Comparison of ENCODE assay signal across 8 cellular contexts in the genomic region with DNA sequence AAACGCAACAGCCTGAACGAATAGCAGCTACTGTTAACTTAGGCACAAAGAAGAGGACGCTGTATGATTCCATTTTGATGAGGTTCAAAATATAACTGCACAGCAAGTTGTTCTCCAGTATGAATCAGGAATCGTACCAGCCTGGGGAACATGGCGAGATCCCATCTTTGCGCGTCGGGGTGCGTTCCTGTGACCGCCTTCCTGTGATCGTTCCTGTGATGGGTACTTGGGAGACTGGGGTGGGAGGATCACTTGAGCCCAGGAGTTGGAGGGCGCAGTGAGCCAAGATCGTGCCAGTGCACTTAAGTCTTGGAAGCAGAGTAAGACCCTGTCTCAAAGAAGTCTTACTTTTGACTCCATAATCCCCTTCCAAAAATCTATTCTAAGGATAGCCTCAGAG. TPM values are rescaled to one million over a fixed set of nuclear protein-coding genes. Genes with fewer than 3 reads are reported as not detected.
DNase-seq lines count a peak whose midpoint lies in the region; ATAC-seq, FAIRE-seq and TF ChIP-seq lines count a peak whose summit lies in the region.

No MANE protein-coding gene starts in this region.

- H3K27ac ChIP-seq in kidney (ENCODE audit: low read depth in 2 of 2, low read length in 2 of 2), result no peak overlapping the region
- H3K27ac ChIP-seq in stomach smooth muscle (ENCODE audit: low read length), result peak overlapping the region; percentile 92

- no peaks in the 10 kb centered on the region for H3K9me3 Mint-ChIP-seq in activated naive CD4-positive, alpha-beta T cell treated with anti-CD3 and anti-CD28 coated beads, Interleukin-2, amount 10 ng/mL, durations not matched to agents 7 days and 5 days
- H3K9me3 Mint-ChIP-seq in activated CD8-positive, alpha-beta T cell treated with anti-CD3 and anti-CD28 coated beads, Interleukin-2, amount 10 ng/mL, durations not matched to agents 7 days and 5 days (ENCODE audit: insufficient read depth), result no peaks in the 10 kb centered on the region

- no peak for DNase-seq in activated naive CD4-positive, alpha-beta T cell treated with anti-CD3 and anti-CD28 coated beads, Interleukin-2, amount 10 ng/mL, durations not matched to agents 7 days and 5 days
- DNase-seq in activated naive CD4-positive, alpha-beta T cell treated with Interleukin-2 at 50 U/mL for 16 hours, result no peak
- no peak for DNase-seq in activated CD8-positive, alpha-beta T cell treated with anti-CD3 and anti-CD28 coated beads, Interleukin-2, amount 10 ng/mL, durations not matched to agents 7 days and 5 days
- DNase-seq in kidney (no peak), NCI-H1436 (lab: John Stamatoyannopoulos, UW) (no peak), activated gamma-delta T cell (lab: John Stamatoyannopoulos, UW) (no peak)

- no peak for ATAC-seq in activated CD8-positive, alpha-beta T cell treated with anti-CD3 and anti-CD28 coated beads, Interleukin-2, amount 10 ng/mL, durations not matched to agents 7 days and 5 days
- ATAC-seq in HG03135 (IDR thresholded peaks at IDR 0.05; ENCODE audit: unreplicated experiment), result no peak

- H3K27me3 ChIP-seq in stomach smooth muscle (ENCODE audit: control insufficient read depth in 1 of 2, insufficient read depth in 2 of 2, low read length in 2 of 2), result no peaks in the 10 kb centered on the region

- peaks cover 37% of the 10 kb centered on the region for H3K4me1 Mint-ChIP-seq in activated naive CD4-positive, alpha-beta T cell treated with anti-CD3 and anti-CD28 coated beads, Interleukin-2, amount 10 ng/mL, durations not matched to agents 7 days and 5 days
- H3K4me1 Mint-ChIP-seq in activated CD8-positive, alpha-beta T cell treated with anti-CD3 and anti-CD28 coated beads, Interleukin-2, amount 10 ng/mL, durations not matched to agents 7 days and 5 days (ENCODE audit: low read depth), result peaks cover 41% of the 10 kb centered on the region

- peak overlapping the region in 1 of 2 donors; percentile 89 for H3K9ac ChIP-seq in kidney (ENCODE audit: low read length in 2 of 2)
- peak overlapping the region in 1 of 2 donors; percentile 95 for H3K9ac ChIP-seq in stomach smooth muscle (ENCODE audit: low read length in 2 of 2)

- H3K9me3 ChIP-seq in kidney (ENCODE audit: control insufficient read depth in 1 of 2, low read length in 2 of 2) (no peaks in the 10 kb centered on the region), stomach smooth muscle (ENCODE audit: control insufficient read depth in 2 of 2, low read length in 2 of 2) (no peaks in the 10 kb centered on the region)

- H3K4me1 ChIP-seq in kidney (ENCODE audit: control insufficient read depth in 1 of 2, insufficient read depth in 1 of 2, low read depth in 1 of 2, low read length in 2 of 2) (peaks cover 0 to 4% of the 10 kb centered on the region in 2 donors), stomach smooth muscle (ENCODE audit: control insufficient read depth, insufficient read depth, low read length) (no peaks in the 10 kb centered on the region)

- POLR2A ChIA-PET in activated CD8-positive, alpha-beta T cell treated with anti-CD3 and anti-CD28 coated beads, Interleukin-2, amount 10 ng/mL, durations not matched to agents 7 days and 5 days (lab: Charles Lee), result interaction anchor here (0.5 to 2.6 kb wide), 12 partner anchors 10 to 401 kb away, joined by 3 to 21 read pairs (median 4); no protein-coding TSS in a partner anchor

- FAIRE-seq in kidney (lab: Jason Lieb, UNC), result no peak

- peak overlapping the region; percentile 84 for H3K4me3 Mint-ChIP-seq in activated naive CD4-positive, alpha-beta T cell treated with anti-CD3 and anti-CD28 coated beads, Interleukin-2, amount 10 ng/mL, durations not matched to agents 7 days and 5 days
- H3K4me3 Mint-ChIP-seq in activated CD8-positive, alpha-beta T cell treated with anti-CD3 and anti-CD28 coated beads, Interleukin-2, amount 10 ng/mL, durations not matched to agents 7 days and 5 days, result peak overlapping the region; percentile 91

- TF ChIP-seq CTCF in kidney (IDR thresholded peaks at IDR 0.05; ENCODE audit: borderline replicate concordance, extremely low read depth, insufficient read depth), result no peak

- H3K27ac Mint-ChIP-seq in activated naive CD4-positive, alpha-beta T cell treated with anti-CD3 and anti-CD28 coated beads, Interleukin-2, amount 10 ng/mL, durations not matched to agents 7 days and 5 days, result peak overlapping the region; percentile 95
- peak overlapping the region; percentile 99 for H3K27ac Mint-ChIP-seq in activated CD8-positive, alpha-beta T cell treated with anti-CD3 and anti-CD28 coated beads, Interleukin-2, amount 10 ng/mL, durations not matched to agents 7 days and 5 days

- H3K4me3 ChIP-seq in kidney (ENCODE audit: low read length in 2 of 2) (peak overlapping the region; percentile 86 to 100), stomach smooth muscle (ENCODE audit: low read length in 2 of 2) (peak overlapping the region; percentile 66 to 98)

- intact Hi-C loops in kidney (cut with DNase I), result no loop called here

- peaks cover 16% of the 10 kb centered on the region for H3K36me3 Mint-ChIP-seq in activated naive CD4-positive, alpha-beta T cell treated with anti-CD3 and anti-CD28 coated beads, Interleukin-2, amount 10 ng/mL, durations not matched to agents 7 days and 5 days
- peaks cover 18% of the 10 kb centered on the region for H3K36me3 Mint-ChIP-seq in activated CD8-positive, alpha-beta T cell treated with anti-CD3 and anti-CD28 coated beads, Interleukin-2, amount 10 ng/mL, durations not matched to agents 7 days and 5 days (ENCODE audit: low read depth)

- CTCF ChIA-PET in activated naive CD4-positive, alpha-beta T cell treated with anti-CD3 and anti-CD28 coated beads, Interleukin-2, amount 10 ng/mL, durations not matched to agents 7 days and 5 days (lab: Charles Lee), result interaction anchor here (0.9 to 1.7 kb wide), 3 partner anchors 17 to 110 kb away, joined by 3 to 7 read pairs (median 3); a partner anchor contains a TSS
- CTCF ChIA-PET in activated CD8-positive, alpha-beta T cell treated with anti-CD3 and anti-CD28 coated beads, Interleukin-2, amount 10 ng/mL, durations not matched to agents 7 days and 5 days (lab: Charles Lee), result interaction anchor here (1.2 to 1.8 kb wide), 4 partner anchors 17 to 221 kb away, joined by 3 to 8 read pairs (median 6); no protein-coding TSS in a partner anchor

- peaks cover 25% of the 10 kb centered on the region for H3K27me3 Mint-ChIP-seq in activated naive CD4-positive, alpha-beta T cell treated with anti-CD3 and anti-CD28 coated beads, Interleukin-2, amount 10 ng/mL, durations not matched to agents 7 days and 5 days
- peaks cover 8% of the 10 kb centered on the region for H3K27me3 Mint-ChIP-seq in activated CD8-positive, alpha-beta T cell treated with anti-CD3 and anti-CD28 coated beads, Interleukin-2, amount 10 ng/mL, durations not matched to agents 7 days and 5 days (ENCODE audit: low read depth)

- H3K36me3 ChIP-seq in kidney (ENCODE audit: control insufficient read depth in 1 of 2, insufficient read depth in 2 of 2, low read length in 2 of 2) (no peaks in the 10 kb centered on the region), stomach smooth muscle (ENCODE audit: control insufficient read depth in 2 of 2, insufficient read depth in 2 of 2, low read length in 2 of 2) (no peaks in the 10 kb centered on the region)

RNA-seq across cellular contexts. Expression of a gene that starts 1.0 kb away (rescaled TPM):
- total RNA-seq in activated CD8-positive, alpha-beta T cell treated with anti-CD3 and anti-CD28 coated beads, Interleukin-2, amount 10 ng/mL, durations not matched to agents 7 days and 5 days, result 10 to 100 TPM; 64.3 to 68.3 TPM
- total RNA-seq in kidney, result 60.2 TPM
- polyA plus RNA-seq in kidney (ENCODE audit: insufficient read depth, low read depth, low replicate concordance), result 19.8 TPM

RNA-seq across cellular contexts. Expression of a gene that starts 46.0 kb away (rescaled TPM):
- 10 to 100 TPM; 51.1 to 52.5 TPM for total RNA-seq in activated CD8-positive, alpha-beta T cell treated with anti-CD3 and anti-CD28 coated beads, Interleukin-2, amount 10 ng/mL, durations not matched to agents 7 days and 5 days
- total RNA-seq in kidney, result 21.5 TPM
- 7.9 TPM for polyA plus RNA-seq in kidney (ENCODE audit: insufficient read depth, low read depth, low replicate concordance)
